ENCODE assay signal across 1 cellular context in genomic region chr12:105289114-105289904, GRCh38.
TF ChIP-seq lines count a peak whose summit lies in the region.

No MANE protein-coding gene starts in this region.

TF ChIP-seq in endothelial cell of umbilical vein, 7 proteins besides CTCF, POLR2A, EP300 and RAD21 (continued from another document):
- TF ChIP-seq, protein P1, sequence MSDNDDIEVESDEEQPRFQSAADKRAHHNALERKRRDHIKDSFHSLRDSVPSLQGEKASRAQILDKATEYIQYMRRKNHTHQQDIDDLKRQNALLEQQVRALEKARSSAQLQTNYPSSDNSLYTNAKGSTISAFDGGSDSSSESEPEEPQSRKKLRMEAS (IDR thresholded peaks at IDR 0.05; ENCODE audit: insufficient read depth, insufficient read length) = no peak
